Comparison of ENCODE assay signal across 1 cellular context in the genomic region with DNA sequence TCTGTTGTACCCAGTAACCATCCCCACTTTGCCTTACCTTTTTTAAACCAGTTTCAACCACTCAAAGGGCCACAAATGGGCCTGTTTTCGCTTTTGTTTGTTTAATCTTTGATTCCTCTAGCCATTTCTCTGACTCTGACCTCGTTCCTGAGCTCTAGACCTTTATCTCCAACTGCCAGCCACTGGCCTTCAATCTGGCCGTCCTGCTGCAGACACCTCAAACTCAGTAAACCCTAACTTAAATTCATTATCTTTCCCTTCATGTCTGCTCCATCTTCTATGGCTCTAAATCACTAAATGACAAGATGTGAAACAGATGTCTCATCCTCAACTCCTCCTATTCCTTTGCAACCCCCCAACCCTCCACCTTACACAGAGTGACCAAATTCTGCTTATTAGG.
TF ChIP-seq lines count a peak whose summit lies in the region.

No MANE protein-coding gene starts in this region.

TF ChIP-seq in K562, 482 proteins besides CTCF, POLR2A, EP300 and RAD21 (continued from another document):
- TF ChIP-seq AFF1 (IDR thresholded peaks at IDR 0.05; ENCODE audit: low read depth in 1 of 2, partially characterized antibody in 2 of 2): peak in 1 of 2 experiments; percentile 23
- TF ChIP-seq NCOR1 (IDR thresholded peaks at IDR 0.05): peak; percentile 84
- TF ChIP-seq ZNF184 (CRISPR knock-in tag; IDR thresholded peaks at IDR 0.05): no peak
- TF ChIP-seq TAL1 (IDR thresholded peaks at IDR 0.05): peak; percentile 92
- no peak for TF ChIP-seq ZFPM2 (CRISPR knock-in tag; IDR thresholded peaks at IDR 0.05)
- TF ChIP-seq BCOR (IDR thresholded peaks at IDR 0.05): 0 out of 2 replicates have a peak, but pooled peaks have one; percentile 21
- peak; percentile 35; the same call in 1 of the 2 replicates for TF ChIP-seq DMBX1 (CRISPR knock-in tag; IDR thresholded peaks at IDR 0.05; ENCODE audit: borderline replicate concordance)
- TF ChIP-seq, protein P1, sequence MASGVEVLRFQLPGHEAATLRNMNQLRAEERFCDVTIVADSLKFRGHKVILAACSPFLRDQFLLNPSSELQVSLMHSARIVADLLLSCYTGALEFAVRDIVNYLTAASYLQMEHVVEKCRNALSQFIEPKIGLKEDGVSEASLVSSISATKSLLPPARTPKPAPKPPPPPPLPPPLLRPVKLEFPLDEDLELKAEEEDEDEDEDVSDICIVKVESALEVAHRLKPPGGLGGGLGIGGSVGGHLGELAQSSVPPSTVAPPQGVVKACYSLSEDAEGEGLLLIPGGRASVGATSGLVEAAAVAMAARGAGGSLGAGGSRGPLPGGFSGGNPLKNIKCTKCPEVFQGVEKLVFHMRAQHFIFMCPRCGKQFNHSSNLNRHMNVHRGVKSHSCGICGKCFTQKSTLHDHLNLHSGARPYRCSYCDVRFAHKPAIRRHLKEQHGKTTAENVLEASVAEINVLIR (CRISPR knock-in tag; IDR thresholded peaks at IDR 0.05): 0 out of 2 replicates have a peak, but pooled peaks have one; percentile 21
- TF ChIP-seq SMARCE1 (IDR thresholded peaks at IDR 0.05): peak; percentile 66; the same call in 1 of the 2 replicates
- no peak for TF ChIP-seq ZZZ3 (IDR thresholded peaks at IDR 0.05)
- TF ChIP-seq MAFK (IDR thresholded peaks at IDR 0.05; ENCODE audit: low read length): 0 out of 2 replicates have a peak, but pooled peaks have one; percentile 17
- peak; percentile 55 for TF ChIP-seq HDAC3 (IDR thresholded peaks at IDR 0.05; ENCODE audit: borderline replicate concordance, partially characterized antibody)
- peak; percentile 91 for TF ChIP-seq CBFA2T2 (conservative IDR thresholded peaks at IDR 0.05)
- TF ChIP-seq SMAD4 (CRISPR knock-in tag; conservative IDR thresholded peaks at IDR 0.05): peak; percentile 91
- peak; percentile 70; the same call in 1 of the 2 replicates for TF ChIP-seq MTA1 (IDR thresholded peaks at IDR 0.05; ENCODE audit: borderline replicate concordance)
- TF ChIP-seq NFATC3 (IDR thresholded peaks at IDR 0.05): 0 out of 2 replicates have a peak, but pooled peaks have one; percentile 40
- TF ChIP-seq, protein P2, sequence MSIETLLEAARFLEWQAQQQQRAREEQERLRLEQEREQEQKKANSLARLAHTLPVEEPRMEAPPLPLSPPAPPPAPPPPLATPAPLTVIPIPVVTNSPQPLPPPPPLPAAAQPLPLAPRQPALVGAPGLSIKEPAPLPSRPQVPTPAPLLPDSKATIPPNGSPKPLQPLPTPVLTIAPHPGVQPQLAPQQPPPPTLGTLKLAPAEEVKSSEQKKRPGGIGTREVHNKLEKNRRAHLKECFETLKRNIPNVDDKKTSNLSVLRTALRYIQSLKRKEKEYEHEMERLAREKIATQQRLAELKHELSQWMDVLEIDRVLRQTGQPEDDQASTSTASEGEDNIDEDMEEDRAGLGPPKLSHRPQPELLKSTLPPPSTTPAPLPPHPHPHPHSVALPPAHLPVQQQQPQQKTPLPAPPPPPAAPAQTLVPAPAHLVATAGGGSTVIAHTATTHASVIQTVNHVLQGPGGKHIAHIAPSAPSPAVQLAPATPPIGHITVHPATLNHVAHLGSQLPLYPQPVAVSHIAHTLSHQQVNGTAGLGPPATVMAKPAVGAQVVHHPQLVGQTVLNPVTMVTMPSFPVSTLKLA (conservative IDR thresholded peaks at IDR 0.05): no peak; a peak in 1 of 4 replicates
- TF ChIP-seq MEIS2 (IDR thresholded peaks at IDR 0.05; ENCODE audit: partially characterized antibody): peak; percentile 97
- no peak for TF ChIP-seq RBM25 (IDR thresholded peaks at IDR 0.05; ENCODE audit: low read depth, low read length, severe bottlenecking)
- no peak for TF ChIP-seq ZNF717 (CRISPR knock-in tag; IDR thresholded peaks at IDR 0.05)
- peak; percentile 42 for TF ChIP-seq NFIC (IDR thresholded peaks at IDR 0.05)
- TF ChIP-seq, protein P3, sequence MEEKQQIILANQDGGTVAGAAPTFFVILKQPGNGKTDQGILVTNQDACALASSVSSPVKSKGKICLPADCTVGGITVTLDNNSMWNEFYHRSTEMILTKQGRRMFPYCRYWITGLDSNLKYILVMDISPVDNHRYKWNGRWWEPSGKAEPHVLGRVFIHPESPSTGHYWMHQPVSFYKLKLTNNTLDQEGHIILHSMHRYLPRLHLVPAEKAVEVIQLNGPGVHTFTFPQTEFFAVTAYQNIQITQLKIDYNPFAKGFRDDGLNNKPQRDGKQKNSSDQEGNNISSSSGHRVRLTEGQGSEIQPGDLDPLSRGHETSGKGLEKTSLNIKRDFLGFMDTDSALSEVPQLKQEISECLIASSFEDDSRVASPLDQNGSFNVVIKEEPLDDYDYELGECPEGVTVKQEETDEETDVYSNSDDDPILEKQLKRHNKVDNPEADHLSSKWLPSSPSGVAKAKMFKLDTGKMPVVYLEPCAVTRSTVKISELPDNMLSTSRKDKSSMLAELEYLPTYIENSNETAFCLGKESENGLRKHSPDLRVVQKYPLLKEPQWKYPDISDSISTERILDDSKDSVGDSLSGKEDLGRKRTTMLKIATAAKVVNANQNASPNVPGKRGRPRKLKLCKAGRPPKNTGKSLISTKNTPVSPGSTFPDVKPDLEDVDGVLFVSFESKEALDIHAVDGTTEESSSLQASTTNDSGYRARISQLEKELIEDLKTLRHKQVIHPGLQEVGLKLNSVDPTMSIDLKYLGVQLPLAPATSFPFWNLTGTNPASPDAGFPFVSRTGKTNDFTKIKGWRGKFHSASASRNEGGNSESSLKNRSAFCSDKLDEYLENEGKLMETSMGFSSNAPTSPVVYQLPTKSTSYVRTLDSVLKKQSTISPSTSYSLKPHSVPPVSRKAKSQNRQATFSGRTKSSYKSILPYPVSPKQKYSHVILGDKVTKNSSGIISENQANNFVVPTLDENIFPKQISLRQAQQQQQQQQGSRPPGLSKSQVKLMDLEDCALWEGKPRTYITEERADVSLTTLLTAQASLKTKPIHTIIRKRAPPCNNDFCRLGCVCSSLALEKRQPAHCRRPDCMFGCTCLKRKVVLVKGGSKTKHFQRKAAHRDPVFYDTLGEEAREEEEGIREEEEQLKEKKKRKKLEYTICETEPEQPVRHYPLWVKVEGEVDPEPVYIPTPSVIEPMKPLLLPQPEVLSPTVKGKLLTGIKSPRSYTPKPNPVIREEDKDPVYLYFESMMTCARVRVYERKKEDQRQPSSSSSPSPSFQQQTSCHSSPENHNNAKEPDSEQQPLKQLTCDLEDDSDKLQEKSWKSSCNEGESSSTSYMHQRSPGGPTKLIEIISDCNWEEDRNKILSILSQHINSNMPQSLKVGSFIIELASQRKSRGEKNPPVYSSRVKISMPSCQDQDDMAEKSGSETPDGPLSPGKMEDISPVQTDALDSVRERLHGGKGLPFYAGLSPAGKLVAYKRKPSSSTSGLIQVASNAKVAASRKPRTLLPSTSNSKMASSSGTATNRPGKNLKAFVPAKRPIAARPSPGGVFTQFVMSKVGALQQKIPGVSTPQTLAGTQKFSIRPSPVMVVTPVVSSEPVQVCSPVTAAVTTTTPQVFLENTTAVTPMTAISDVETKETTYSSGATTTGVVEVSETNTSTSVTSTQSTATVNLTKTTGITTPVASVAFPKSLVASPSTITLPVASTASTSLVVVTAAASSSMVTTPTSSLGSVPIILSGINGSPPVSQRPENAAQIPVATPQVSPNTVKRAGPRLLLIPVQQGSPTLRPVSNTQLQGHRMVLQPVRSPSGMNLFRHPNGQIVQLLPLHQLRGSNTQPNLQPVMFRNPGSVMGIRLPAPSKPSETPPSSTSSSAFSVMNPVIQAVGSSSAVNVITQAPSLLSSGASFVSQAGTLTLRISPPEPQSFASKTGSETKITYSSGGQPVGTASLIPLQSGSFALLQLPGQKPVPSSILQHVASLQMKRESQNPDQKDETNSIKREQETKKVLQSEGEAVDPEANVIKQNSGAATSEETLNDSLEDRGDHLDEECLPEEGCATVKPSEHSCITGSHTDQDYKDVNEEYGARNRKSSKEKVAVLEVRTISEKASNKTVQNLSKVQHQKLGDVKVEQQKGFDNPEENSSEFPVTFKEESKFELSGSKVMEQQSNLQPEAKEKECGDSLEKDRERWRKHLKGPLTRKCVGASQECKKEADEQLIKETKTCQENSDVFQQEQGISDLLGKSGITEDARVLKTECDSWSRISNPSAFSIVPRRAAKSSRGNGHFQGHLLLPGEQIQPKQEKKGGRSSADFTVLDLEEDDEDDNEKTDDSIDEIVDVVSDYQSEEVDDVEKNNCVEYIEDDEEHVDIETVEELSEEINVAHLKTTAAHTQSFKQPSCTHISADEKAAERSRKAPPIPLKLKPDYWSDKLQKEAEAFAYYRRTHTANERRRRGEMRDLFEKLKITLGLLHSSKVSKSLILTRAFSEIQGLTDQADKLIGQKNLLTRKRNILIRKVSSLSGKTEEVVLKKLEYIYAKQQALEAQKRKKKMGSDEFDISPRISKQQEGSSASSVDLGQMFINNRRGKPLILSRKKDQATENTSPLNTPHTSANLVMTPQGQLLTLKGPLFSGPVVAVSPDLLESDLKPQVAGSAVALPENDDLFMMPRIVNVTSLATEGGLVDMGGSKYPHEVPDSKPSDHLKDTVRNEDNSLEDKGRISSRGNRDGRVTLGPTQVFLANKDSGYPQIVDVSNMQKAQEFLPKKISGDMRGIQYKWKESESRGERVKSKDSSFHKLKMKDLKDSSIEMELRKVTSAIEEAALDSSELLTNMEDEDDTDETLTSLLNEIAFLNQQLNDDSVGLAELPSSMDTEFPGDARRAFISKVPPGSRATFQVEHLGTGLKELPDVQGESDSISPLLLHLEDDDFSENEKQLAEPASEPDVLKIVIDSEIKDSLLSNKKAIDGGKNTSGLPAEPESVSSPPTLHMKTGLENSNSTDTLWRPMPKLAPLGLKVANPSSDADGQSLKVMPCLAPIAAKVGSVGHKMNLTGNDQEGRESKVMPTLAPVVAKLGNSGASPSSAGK (IDR thresholded peaks at IDR 0.05): no peak
- TF ChIP-seq JUND (IDR thresholded peaks at IDR 0.05; ENCODE audit: borderline replicate concordance, low read depth, low read length): peak; percentile 16; the same call in 1 of the 2 replicates
- peak; percentile 45; the same call in 1 of the 3 replicates for TF ChIP-seq JUND (tag; IDR thresholded peaks at IDR 0.05; ENCODE audit: borderline replicate concordance, low read depth, low read length)
- peak; percentile 57; the same call in 1 of the 2 replicates for TF ChIP-seq MEF2D (tag; conservative IDR thresholded peaks at IDR 0.05; ENCODE audit: low read depth)
- no peak for TF ChIP-seq TAF9B (IDR thresholded peaks at IDR 0.05; ENCODE audit: partially characterized antibody)
- no peak for TF ChIP-seq THAP7 (CRISPR knock-in tag; IDR thresholded peaks at IDR 0.05)
- TF ChIP-seq MYBL2 (IDR thresholded peaks at IDR 0.05; ENCODE audit: low read depth): 0 out of 2 replicates have a peak, but pooled peaks have one; percentile 16
- no peak for TF ChIP-seq MYBL2 (CRISPR knock-in tag; IDR thresholded peaks at IDR 0.05; ENCODE audit: borderline replicate concordance)
- TF ChIP-seq C11orf30 (IDR thresholded peaks at IDR 0.05; ENCODE audit: low read depth): 0 out of 2 replicates have a peak, but pooled peaks have one; percentile 49
- TF ChIP-seq ZNF584 (CRISPR knock-in tag; IDR thresholded peaks at IDR 0.05; ENCODE audit: low read depth): peak; percentile 51; the same call in 1 of the 2 replicates
- 0 out of 2 replicates have a peak, but pooled peaks have one; percentile 28 for TF ChIP-seq L3MBTL2 (IDR thresholded peaks at IDR 0.05)
- no peak for TF ChIP-seq ZNF785 (CRISPR knock-in tag; IDR thresholded peaks at IDR 0.05)
- no peak for TF ChIP-seq HSF4 (CRISPR knock-in tag; IDR thresholded peaks at IDR 0.05; ENCODE audit: borderline replicate concordance)
- 0 out of 2 replicates have a peak, but pooled peaks have one; percentile 14 for TF ChIP-seq ETV1 (tag; conservative IDR thresholded peaks at IDR 0.05; ENCODE audit: low read depth)
- TF ChIP-seq MECOM (CRISPR knock-in tag; IDR thresholded peaks at IDR 0.05): peak; percentile 91
- TF ChIP-seq KLF16 (IDR thresholded peaks at IDR 0.05): peak; percentile 71
